1 cellular context compared by ENCODE assay signal in the genomic region with DNA sequence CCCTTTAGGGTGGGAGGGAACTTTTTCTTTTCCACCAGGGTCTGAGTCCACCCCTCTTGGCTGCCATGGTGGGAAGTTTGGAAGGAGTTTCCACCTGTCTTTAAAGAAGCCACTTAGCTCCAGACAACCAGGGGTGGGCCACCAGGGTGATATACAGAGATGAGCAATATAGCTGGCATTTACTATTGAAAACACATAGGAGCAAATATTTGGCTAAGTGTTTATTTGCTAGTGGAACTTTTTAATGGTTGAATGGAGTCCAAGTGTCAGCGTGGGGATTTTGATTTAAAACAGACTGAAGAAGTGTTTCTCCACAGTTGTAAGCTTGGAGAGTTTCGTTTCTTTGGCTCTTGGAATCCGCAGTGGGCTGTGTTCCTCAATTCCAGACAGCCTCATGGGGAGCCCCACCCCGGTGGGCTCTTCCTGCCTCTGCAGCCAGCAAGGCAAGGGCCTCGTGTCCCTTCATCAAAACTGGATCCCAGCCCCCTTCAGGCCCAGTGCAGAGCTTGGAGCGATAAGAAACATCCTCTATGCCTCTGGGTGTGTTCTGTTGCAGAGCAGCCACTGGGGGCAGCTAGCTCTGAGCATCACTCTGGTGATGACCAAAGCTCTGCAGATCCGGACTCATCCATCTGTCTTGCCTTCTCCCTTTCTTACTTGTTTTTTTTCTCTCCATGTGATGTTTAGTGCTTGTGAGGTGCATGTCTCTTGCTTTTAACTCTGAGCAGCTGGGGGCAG.
TF ChIP-seq lines count a peak whose summit lies in the region.

No MANE protein-coding gene starts in this region.

TF ChIP-seq in IMR-90, 13 proteins besides CTCF, POLR2A, EP300 and RAD21:
- no peak for TF ChIP-seq CEBPB (IDR thresholded peaks at IDR 0.05; ENCODE audit: low read depth, low read length)
- TF ChIP-seq MXI1 (IDR thresholded peaks at IDR 0.05; ENCODE audit: borderline replicate concordance, low read depth, low read length), result no peak
- no peak for TF ChIP-seq BHLHE40 (IDR thresholded peaks at IDR 0.05; ENCODE audit: low read depth, low read length)
- no peak for TF ChIP-seq RFX5 (IDR thresholded peaks at IDR 0.05; ENCODE audit: low read depth, low read length)
- TF ChIP-seq, protein P1, sequence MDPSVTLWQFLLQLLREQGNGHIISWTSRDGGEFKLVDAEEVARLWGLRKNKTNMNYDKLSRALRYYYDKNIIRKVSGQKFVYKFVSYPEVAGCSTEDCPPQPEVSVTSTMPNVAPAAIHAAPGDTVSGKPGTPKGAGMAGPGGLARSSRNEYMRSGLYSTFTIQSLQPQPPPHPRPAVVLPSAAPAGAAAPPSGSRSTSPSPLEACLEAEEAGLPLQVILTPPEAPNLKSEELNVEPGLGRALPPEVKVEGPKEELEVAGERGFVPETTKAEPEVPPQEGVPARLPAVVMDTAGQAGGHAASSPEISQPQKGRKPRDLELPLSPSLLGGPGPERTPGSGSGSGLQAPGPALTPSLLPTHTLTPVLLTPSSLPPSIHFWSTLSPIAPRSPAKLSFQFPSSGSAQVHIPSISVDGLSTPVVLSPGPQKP (IDR thresholded peaks at IDR 0.05; ENCODE audit: borderline replicate concordance, low read depth, low read length), result no peak
- 0 out of 2 replicates have a peak, but pooled peaks have one; percentile 14 for TF ChIP-seq SMC3 (IDR thresholded peaks at IDR 0.05; ENCODE audit: low read depth, low read length)
